ENCODE assay signal across 7 cellular contexts in the genomic region with DNA sequence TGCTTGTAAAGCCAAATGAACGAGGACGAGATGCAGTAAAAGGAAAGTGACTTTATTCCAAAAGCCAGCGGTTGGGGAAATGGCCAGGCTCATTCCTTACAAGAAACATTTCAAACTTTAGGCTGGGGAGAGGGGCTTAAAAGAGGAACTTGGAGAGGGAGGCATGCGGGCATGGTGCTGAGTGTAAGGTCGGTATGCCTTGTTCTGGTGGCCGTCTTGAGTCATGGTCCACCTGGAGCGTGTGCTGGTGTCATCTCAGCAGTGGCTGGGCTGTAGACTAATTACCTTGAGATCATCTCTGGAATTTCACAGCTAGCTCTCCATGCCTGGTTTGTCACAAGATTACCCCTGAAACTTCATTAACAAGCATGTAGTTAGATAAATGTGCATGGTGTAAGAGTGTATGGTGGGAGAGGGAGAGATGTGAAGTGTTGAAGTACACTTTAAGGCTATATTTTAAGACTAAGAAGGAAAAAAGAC.
"Had no signal": no experiment of that assay in that cellular context is flagged by ENCODE, and none has a peak within 500 bp of the region (broad histone marks: within the 10 kb centered on the region; RNA-seq: fewer than 3 reads in every experiment).

No MANE protein-coding gene starts in this region.

- H3K4me3 ChIP-seq: K562 had no signal

- H3K9me3 Mint-ChIP-seq: HFFc6 had no signal

- DNase-seq: GOT3, H9, HCEC 1CT, HFFc6, IMR-90, KG1 had no signal

- ATAC-seq: K562 had no signal

- H3K27ac Mint-ChIP-seq: H9, HFFc6 had no signal

- H3K4me3 Mint-ChIP-seq: H9, HFFc6 had no signal
